Comparison of ENCODE assay signal across 8 cellular contexts in the genomic region with DNA sequence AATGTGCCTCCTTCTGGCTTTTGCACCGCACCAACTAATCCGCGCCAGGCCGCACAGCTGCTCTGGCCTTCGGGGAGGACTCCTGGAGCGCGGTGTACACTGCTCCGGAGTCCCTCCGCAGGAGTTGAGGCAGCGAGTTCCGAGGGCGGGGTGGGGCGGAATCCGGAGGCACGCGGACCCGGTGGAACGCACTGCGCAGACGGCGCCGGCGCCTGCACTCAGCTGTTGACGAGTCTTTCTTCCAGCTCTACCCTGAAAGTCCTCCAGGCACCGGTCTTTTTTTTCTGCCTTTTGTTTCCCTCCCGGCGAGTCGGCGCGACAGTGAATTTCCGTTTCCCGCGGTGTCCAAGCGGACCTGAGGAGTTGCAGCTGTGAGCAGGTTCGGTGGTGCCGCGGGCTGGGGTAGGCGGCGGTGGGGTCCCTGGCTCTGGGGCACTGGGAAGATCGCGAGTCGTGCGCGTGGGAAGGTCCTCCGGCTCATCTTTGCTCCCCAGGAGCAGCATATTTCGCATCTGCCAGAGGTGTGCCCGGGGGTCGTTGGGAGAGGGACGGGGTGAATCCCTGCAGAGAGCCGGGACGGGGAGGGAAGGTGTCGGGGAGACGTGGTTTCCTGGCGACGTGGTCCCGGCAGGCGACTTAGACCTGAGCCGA. TPM values are rescaled to one million over a fixed set of nuclear protein-coding genes. Genes with fewer than 3 reads are reported as not detected.
DNase-seq lines count a peak whose midpoint lies in the region; ATAC-seq, FAIRE-seq and TF ChIP-seq lines count a peak whose summit lies in the region.

No MANE protein-coding gene starts in this region.

- no peaks in the 10 kb centered on the region for H3K9me3 ChIP-seq in duodenal mucosa (ENCODE audit: control insufficient read depth in 1 of 2, low read length in 2 of 2)
- no peaks in the 10 kb centered on the region for H3K9me3 ChIP-seq in lower lobe of right lung

- H3K27me3 ChIP-seq in duodenal mucosa (ENCODE audit: control insufficient read depth in 1 of 2, insufficient read depth in 2 of 2, low read length in 2 of 2) (peaks cover 5% of the 10 kb centered on the region in 2 donors), lower lobe of right lung (ENCODE audit: low read depth) (no peaks in the 10 kb centered on the region)

- H3K27ac ChIP-seq in 22Rv1 (peak overlapping the region; percentile 50), duodenal mucosa (ENCODE audit: low read depth, low read length) (no peak overlapping the region), lower lobe of right lung (peak overlapping the region; percentile 79)

- peak; percentile 14 for FAIRE-seq in GM19239 (lab: Jason Lieb, UNC)

- H3K9ac ChIP-seq in duodenal mucosa (ENCODE audit: low read depth in 1 of 2, low read length in 2 of 2) = peak overlapping the region in 1 of 2 donors; percentile 43

- TF ChIP-seq CTCF in 22Rv1 (IDR thresholded peaks at IDR 0.05) (no peak), lower lobe of right lung (IDR thresholded peaks at IDR 0.05) (no peak)

- DNase-seq in GM19239 (ENCODE audit: insufficient read length, low spot score) = peak; percentile 12
- peak; percentile 7 for DNase-seq in NCI-H1694 treated with DMSO at 0.1 percent for 48 hours (lab: John Stamatoyannopoulos, UW)
- peak; percentile 26 to 45 for DNase-seq in activated CD4-positive, alpha-beta T cell treated with anti-CD3 and anti-CD28 coated beads, Interleukin-2, amount 50 U/mL, for 24 hours (ENCODE audit: low read depth in 1 of 2, low spot score in 1 of 2)
- DNase-seq in lower lobe of right lung = peak; percentile 84
- DNase-seq in stimulated activated CD4-positive, alpha-beta T cell treated with anti-CD3 and anti-CD28 coated beads, Interleukin-4, amount 100 ng/mL, for 48 hours (ENCODE audit: low read depth in 2 of 2) = peak; percentile 32 to 50
- DNase-seq in NCI-H128 (lab: John Stamatoyannopoulos, UW; ENCODE audit: unreplicated experiment) = no peak

- H3K36me3 ChIP-seq in duodenal mucosa (ENCODE audit: control insufficient read depth in 1 of 2, insufficient read depth in 2 of 2, low read length in 2 of 2) (no peaks in the 10 kb centered on the region), lower lobe of right lung (no peaks in the 10 kb centered on the region)

- intact Hi-C loops in lower lobe of right lung (cut with DNase I) = no loop called here

- H3K4me3 ChIP-seq in duodenal mucosa (ENCODE audit: low read depth in 1 of 2, low read length in 2 of 2) (peak overlapping the region; percentile 66 to 80), lower lobe of right lung (peak overlapping the region; percentile 66)

- H3K4me1 ChIP-seq in duodenal mucosa (ENCODE audit: control insufficient read depth in 1 of 2, insufficient read depth in 2 of 2, low read length in 2 of 2) (peaks cover 0 to 4% of the 10 kb centered on the region in 2 donors), lower lobe of right lung (peaks cover 16% of the 10 kb centered on the region)

- peak; percentile 97 to 98 for ATAC-seq in lower lobe of right lung

RNA-seq across cellular contexts. Expression of gene SFTPD, which starts 44.1 kb away (rescaled TPM):
- 630 TPM for total RNA-seq in lower lobe of right lung
